Comparison of ENCODE assay signal across 3 cellular contexts in the genomic region with DNA sequence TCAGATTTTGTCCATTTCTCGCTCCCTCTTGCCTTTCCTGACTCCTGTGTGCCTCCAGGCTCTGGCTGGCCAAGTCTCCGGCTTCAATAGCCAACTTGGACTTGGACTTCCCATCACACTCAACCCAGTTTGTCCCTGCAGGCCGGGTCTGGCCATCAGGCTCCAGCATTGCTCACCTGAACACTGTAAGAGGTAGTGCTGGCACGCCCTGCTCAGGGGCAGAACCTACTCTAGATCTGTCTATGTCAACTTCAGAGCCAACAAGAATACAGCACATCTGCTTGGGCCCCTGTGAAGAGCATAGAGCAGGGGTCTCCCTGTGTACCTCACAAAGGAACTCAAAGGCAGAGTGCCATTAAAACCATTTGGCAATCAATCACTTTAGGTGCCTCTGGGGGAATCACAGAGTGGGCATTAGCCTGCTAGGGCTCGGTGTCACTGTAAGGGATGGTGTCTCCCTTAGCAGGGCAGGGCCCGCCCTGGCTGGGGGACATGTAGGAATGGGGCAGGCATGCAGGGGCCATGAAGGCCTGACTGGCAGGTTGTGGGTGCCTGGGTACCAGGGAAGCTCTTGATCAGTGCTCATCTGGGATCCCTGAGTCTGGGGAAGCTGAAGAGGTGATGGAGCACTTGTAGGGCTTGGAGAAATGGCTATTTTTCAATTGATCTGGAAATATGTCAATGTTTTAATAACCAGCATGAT.
"Had no signal": no experiment of that assay in that cellular context is flagged by ENCODE, and none has a peak within 500 bp of the region (broad histone marks: within the 10 kb centered on the region; RNA-seq: fewer than 3 reads in every experiment).

No MANE protein-coding gene starts in this region.

- ATAC-seq: GM12878 had no signal

- H3K4me3 ChIP-seq: GM12878 had no signal

- DNase-seq: GDM1, GF-D8 had no signal
